In the genomic region with DNA sequence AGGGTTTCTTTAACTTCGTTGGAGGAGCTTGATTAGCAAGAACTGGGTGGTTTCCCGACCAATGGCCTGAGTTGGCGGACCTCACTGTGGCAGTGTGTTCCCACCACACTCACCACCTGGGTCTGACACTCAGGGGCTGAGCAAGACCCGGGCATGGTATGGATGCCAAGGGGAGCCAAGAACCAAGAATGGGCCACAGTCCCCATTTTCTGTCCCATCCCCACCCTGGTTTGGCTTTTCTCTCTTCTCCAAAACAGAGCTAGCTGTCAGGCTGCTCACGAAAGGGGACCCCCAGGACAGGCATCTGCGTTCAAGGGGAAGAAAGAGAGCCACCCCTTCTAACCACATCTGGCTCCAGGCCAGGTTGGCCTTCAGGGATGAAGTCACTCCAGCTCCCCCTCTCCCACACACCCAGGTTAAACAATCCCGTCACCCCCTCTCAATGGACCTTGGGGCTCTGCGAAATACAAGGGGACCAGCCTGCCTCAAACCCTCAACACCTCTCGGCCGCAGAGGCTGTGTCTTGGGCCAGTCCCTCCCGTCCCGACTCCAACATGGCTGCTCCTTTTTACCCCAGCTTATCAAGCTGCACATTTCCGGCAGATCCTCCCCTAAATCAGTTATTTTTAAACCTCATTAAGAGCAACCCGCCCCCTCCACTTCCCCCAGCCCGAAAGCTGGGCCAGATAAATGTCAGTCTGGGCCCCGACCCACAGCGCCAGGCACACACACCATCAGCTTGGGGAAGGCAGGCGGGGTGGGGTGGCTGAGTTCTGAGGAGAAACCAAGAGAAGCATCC, we compare ENCODE assay signal across 8 cellular contexts. TPM values are rescaled to one million over a fixed set of nuclear protein-coding genes. Genes with fewer than 3 reads are reported as not detected.
DNase-seq lines count a peak whose midpoint lies in the region; TF ChIP-seq lines count a peak whose summit lies in the region.

No MANE protein-coding gene starts in this region.

- H3K4me1 ChIP-seq in esophagus (ENCODE audit: control insufficient read depth in 2 of 2, insufficient read depth in 2 of 2, low read length in 1 of 2) (peaks cover 11 to 31% of the 10 kb centered on the region in 2 donors), skeletal muscle tissue (ENCODE audit: control insufficient read depth in 3 of 3, insufficient read depth in 3 of 3, low read length in 3 of 3) (peaks cover 48 to 59% (median 55%) of the 10 kb centered on the region in 3 donors)

- peak overlapping the region; percentile 73 to 98 (median 85) for H3K9ac ChIP-seq in skeletal muscle tissue (ENCODE audit: low read depth in 1 of 3, low read length in 3 of 3)

- TF ChIP-seq POLR2A in GM19193 (IDR thresholded peaks at IDR 0.05; ENCODE audit: extremely low read depth, insufficient read depth, insufficient read length), result peak; percentile 27

- WGBS in esophagus, 2 donors, result 37 to 44% methylated on average over 16 to 18 of the region's 18 CpGs

- H3K36me3 ChIP-seq in esophagus (ENCODE audit: control insufficient read depth in 2 of 2, insufficient read depth in 2 of 2, low read length in 1 of 2), result peaks cover 19 to 27% of the 10 kb centered on the region in 2 donors
- peaks cover 15 to 23% (median 17%) of the 10 kb centered on the region in 3 donors for H3K36me3 ChIP-seq in skeletal muscle tissue (ENCODE audit: control insufficient read depth in 3 of 3, insufficient read depth in 3 of 3, low read length in 3 of 3)

- H3K27me3 ChIP-seq in esophagus (ENCODE audit: control insufficient read depth in 1 of 2, insufficient read depth in 2 of 2, low read length in 2 of 2) (no peaks in the 10 kb centered on the region), skeletal muscle tissue (ENCODE audit: control insufficient read depth in 3 of 3, insufficient read depth in 3 of 3, low read length in 3 of 3) (peaks cover 0 to 33% (median 16%) of the 10 kb centered on the region in 3 donors)

- H3K9me3 ChIP-seq in esophagus (ENCODE audit: control insufficient read depth in 2 of 2, insufficient read depth in 1 of 2, low read depth in 1 of 2, low read length in 1 of 2) (no peaks in the 10 kb centered on the region), skeletal muscle tissue (ENCODE audit: control insufficient read depth in 3 of 3, low read length in 3 of 3) (no peaks in the 10 kb centered on the region)

- H3K4me3 ChIP-seq in esophagus (ENCODE audit: low read depth in 1 of 2, low read length in 2 of 2), result peak overlapping the region in 1 of 2 donors; percentile 96
- H3K4me3 ChIP-seq in skeletal muscle tissue (ENCODE audit: low read length in 3 of 3), result peak overlapping the region; percentile 74 to 89 (median 86)

- H3K27ac ChIP-seq in esophagus (ENCODE audit: low read depth in 2 of 2, low read length in 1 of 2) (peak overlapping the region; percentile 97 to 99), skeletal muscle tissue (ENCODE audit: low read depth, low read length) (peak overlapping the region; percentile 97)

- DNase-seq in SK-N-DZ (ENCODE audit: low spot score) (peak; percentile 37), GF-D8 (lab: John Stamatoyannopoulos, UW) (no peak), NCI-H345 (lab: John Stamatoyannopoulos, UW) (no peak), NCI-H146 (lab: John Stamatoyannopoulos, UW) (no peak), COLO668 (lab: John Stamatoyannopoulos, UW; ENCODE audit: unreplicated experiment) (no peak)

RNA-seq across cellular contexts. Expression of a gene that starts 3.4 kb away (rescaled TPM):
- 195 and 211 TPM in 2 replicates for polyA plus RNA-seq in SK-N-DZ (2014; cell fraction: cytosol; rRNA removed)
- 87.6 and 96.3 TPM in 2 replicates for polyA plus RNA-seq in SK-N-DZ (2014; cell fraction: nucleus; rRNA removed)
- 100 to 1,000 TPM; 309 to 366 TPM for polyA plus RNA-seq in esophagus
- total RNA-seq in skeletal muscle tissue, result 85.1 TPM

RNA-seq across cellular contexts. Expression of a gene that starts 21.9 kb away (rescaled TPM):
- polyA plus RNA-seq in SK-N-DZ (2014; cell fraction: cytosol; rRNA removed), result 0.17 and 0.29 TPM in 2 replicates
- 4.3 TPM in 1 of 2 replicates, not detected in the other for polyA plus RNA-seq in SK-N-DZ (2014; cell fraction: nucleus; rRNA removed)
- under 1 TPM; 0.44 to 0.61 TPM for polyA plus RNA-seq in esophagus
- not detected for total RNA-seq in skeletal muscle tissue

RNA-seq across cellular contexts. Expression of a gene that starts 23.5 kb away (rescaled TPM):
- 16.2 and 17.5 TPM in 2 replicates for polyA plus RNA-seq in SK-N-DZ (2014; cell fraction: cytosol; rRNA removed)
- polyA plus RNA-seq in SK-N-DZ (2014; cell fraction: nucleus; rRNA removed), result 40.6 and 58.6 TPM in 2 replicates
- 10 to 100 TPM in 1 of 2 donors, 1 to 10 TPM in 1; 7.4 to 16.1 TPM for polyA plus RNA-seq in esophagus
- total RNA-seq in skeletal muscle tissue, result under 0.01 TPM

RNA-seq across cellular contexts. Expression of a gene that starts 32.1 kb away (rescaled TPM):
- not detected in 2 replicates for polyA plus RNA-seq in SK-N-DZ (2014; cell fraction: cytosol; rRNA removed)
- not detected in 2 replicates for polyA plus RNA-seq in SK-N-DZ (2014; cell fraction: nucleus; rRNA removed)
- under 1 TPM; 0.05 to 0.14 TPM for polyA plus RNA-seq in esophagus
- total RNA-seq in skeletal muscle tissue, result not detected

RNA-seq across cellular contexts. Expression of a gene that starts 59.4 kb away (rescaled TPM):
- not detected in 2 replicates for polyA plus RNA-seq in SK-N-DZ (2014; cell fraction: cytosol; rRNA removed)
- not detected in 2 replicates for polyA plus RNA-seq in SK-N-DZ (2014; cell fraction: nucleus; rRNA removed)
- polyA plus RNA-seq in esophagus, result 1 to 10 TPM; 4.2 to 4.4 TPM
- total RNA-seq in skeletal muscle tissue, result not detected
